Comparison of ENCODE assay signal across 1 cellular context in genomic region chr2:61736982-61737381, GRCh38.
TF ChIP-seq lines count a peak whose summit lies in the region.

No MANE protein-coding gene starts in this region.

TF ChIP-seq in GM23338, 12 proteins besides CTCF, POLR2A, EP300 and RAD21 (continued from another document):
- TF ChIP-seq ETS1 (IDR thresholded peaks at IDR 0.05) (no peak), STAT1 (IDR thresholded peaks at IDR 0.05; ENCODE audit: unreplicated experiment) (no peak), ZNF331 (CRISPR knock-in tag; IDR thresholded peaks at IDR 0.05; ENCODE audit: low read depth) (no peak), ZNF114 (CRISPR knock-in tag; IDR thresholded peaks at IDR 0.05) (no peak)
